In genomic region chr18:57957210-57957609, GRCh38 we compare ENCODE assay signal across 28 cellular contexts.
"Had no signal": no experiment of that assay in that cellular context is flagged by ENCODE, and none has a peak within 500 bp of the region (broad histone marks: within the 10 kb centered on the region; RNA-seq: fewer than 3 reads in every experiment).

No MANE protein-coding gene starts in this region.

- H3K27me3 ChIP-seq: brain microvascular endothelial cell had no signal

- H3K4me3 ChIP-seq: coronary artery, dorsolateral prefrontal cortex had no signal

- DNase-seq: activated CD4-positive, alpha-beta memory T cell treated with anti-CD3 and anti-CD28 coated beads, Interleukin-2, amount 10 ng/mL, durations not matched to agents 7 days and 5 days; activated CD4-positive, alpha-beta T cell treated with anti-CD3 and anti-CD28 coated beads for 1 hour; activated CD4-positive, alpha-beta T cell treated with anti-CD3 and anti-CD28 coated beads for 4 hours; activated CD4-positive, alpha-beta T cell treated with anti-CD3 and anti-CD28 coated beads, Interleukin-2, amount 10 ng/mL, durations not matched to agents 7 days and 5 days; activated CD4-positive, alpha-beta T cell treated with anti-CD3 and anti-CD28 coated beads, Interleukin-2, amount 50 U/mL, for 4 hours; activated CD8-positive, alpha-beta memory T cell treated with anti-CD3 and anti-CD28 coated beads, Interleukin-2, amount 50 U/mL, for 48 hours; activated gamma-delta T cell; activated naive CD4-positive, alpha-beta T cell; activated naive CD4-positive, alpha-beta T cell treated with anti-CD3 and anti-CD28 coated beads, Interleukin-2, amount 10 ng/mL, durations not matched to agents 7 days and 5 days; activated T-cell treated with anti-CD3 and anti-CD28 coated beads for 4 hours; activated T-cell treated with anti-CD3 and anti-CD28 coated beads, Interleukin-2, amount 50 U/mL, for 24 hours; activated T-cell treated with anti-CD3 and anti-CD28 coated beads, Interleukin-2, amount 50 U/mL, for 72 hours; amniotic stem cell; anterior cingulate cortex; brain microvascular endothelial cell; dorsolateral prefrontal cortex; effector memory CD4-positive, alpha-beta T cell; endodermal cell; foreskin fibroblast; head of caudate nucleus; hippocampal formation; T-helper 2 cell had no signal

- ATAC-seq: activated T-cell treated with anti-CD3 and anti-CD28 coated beads, Interleukin-2, amount 50 U/mL, for 72 hours; esophagus mucosa; WTC11 had no signal

- H3K27ac ChIP-seq: brain microvascular endothelial cell, coronary artery, dorsolateral prefrontal cortex had no signal

- H3K36me3 ChIP-seq: brain microvascular endothelial cell had no signal

- FAIRE-seq: astrocyte, frontal cortex, TTC549 had no signal
